Comparison of ENCODE assay signal across 8 cellular contexts in genomic region chr2:219205981-219206441, GRCh38. TPM values are rescaled to one million over a fixed set of nuclear protein-coding genes. Genes with fewer than 3 reads are reported as not detected.
DNase-seq lines count a peak whose midpoint lies in the region; ATAC-seq, FAIRE-seq and TF ChIP-seq lines count a peak whose summit lies in the region.

No MANE protein-coding gene starts in this region.

- peaks cover 6% of the 10 kb centered on the region for H3K79me2 ChIP-seq in astrocyte (ENCODE audit: insufficient read depth, low read length)

- no peak for TF ChIP-seq POLR2A in vagina (IDR thresholded peaks at IDR 0.05)

- peak overlapping the region; percentile 83 for H3K4me2 ChIP-seq in astrocyte (ENCODE audit: low read length)

- in situ Hi-C loops in G401 (cut with HindIII; ENCODE audit: low sequenced_read_pairs): no loop called here

- peaks cover 11% of the 10 kb centered on the region for H3K4me1 Mint-ChIP-seq in astrocyte (ENCODE audit: low read depth, unreplicated experiment)

- intact Hi-C loops in vagina (cut with DNase I): no loop called here

- 11 to 14% methylated on average over 10 of the region's 10 CpGs for WGBS in lung, 2 donors

- H3K36me3 Mint-ChIP-seq in astrocyte (ENCODE audit: low read depth, unreplicated experiment): peaks cover 3% of the 10 kb centered on the region

- no peaks in the 10 kb centered on the region for H3K9me3 Mint-ChIP-seq in astrocyte (ENCODE audit: unreplicated experiment)

- peak overlapping the region; percentile 88 for H3K4me3 Mint-ChIP-seq in astrocyte (ENCODE audit: unreplicated experiment)

- DNase-seq in astrocyte (ENCODE audit: low read depth) (no peak), lung (ENCODE audit: low spot score) (no peak), vagina (ENCODE audit: extremely low spot score in 2 of 2) (no peak), G401 (ENCODE audit: low spot score) (no peak), amniotic stem cell (lab: John Stamatoyannopoulos, UW) (no peak), NCI-H524 treated with DMSO at 0.1 percent for 48 hours (lab: John Stamatoyannopoulos, UW) (no peak)

- ATAC-seq in GM18909 (IDR thresholded peaks at IDR 0.05; ENCODE audit: poor library complexity, unreplicated experiment) (peak; percentile 43), HG03060 (IDR thresholded peaks at IDR 0.05; ENCODE audit: low read depth, unreplicated experiment) (peak; percentile 20), lung (ENCODE audit: insufficient read depth, low FRiP score) (no peak)

- no peaks in the 10 kb centered on the region for H3K9me3 ChIP-seq in astrocyte (ENCODE audit: insufficient read depth, low read depth, low read length)
- no peaks in the 10 kb centered on the region for H3K9me3 ChIP-seq in lung (ENCODE audit: control insufficient read depth in 2 of 2, insufficient read depth in 1 of 2, low read length in 1 of 2)
- no peaks in the 10 kb centered on the region for H3K9me3 ChIP-seq in vagina

- peaks cover 3% of the 10 kb centered on the region for H3K27me3 Mint-ChIP-seq in astrocyte (ENCODE audit: low read depth, unreplicated experiment)

- no peak for FAIRE-seq in astrocyte (lab: Jason Lieb, UNC)

- H3K4me1 ChIP-seq in astrocyte (ENCODE audit: insufficient read depth, low read length) (peaks cover 16% of the 10 kb centered on the region), lung (ENCODE audit: control insufficient read depth in 2 of 2, insufficient read depth in 2 of 2, low read length in 2 of 2) (peaks cover 0 to 10% of the 10 kb centered on the region in 2 donors), vagina (peaks cover 22% of the 10 kb centered on the region)

- no peaks in the 10 kb centered on the region for H3K27me3 ChIP-seq in astrocyte (ENCODE audit: insufficient read depth, low read length)
- H3K27me3 ChIP-seq in lung (ENCODE audit: control insufficient read depth, insufficient read depth): no peaks in the 10 kb centered on the region
- H3K27me3 ChIP-seq in vagina: no peaks in the 10 kb centered on the region

- H3K9ac ChIP-seq in astrocyte (ENCODE audit: low read length): peak overlapping the region; percentile 77

- peak overlapping the region; percentile 35 for H3K27ac ChIP-seq in astrocyte (ENCODE audit: low read depth, low read length)
- peak overlapping the region; percentile 79 to 93 for H3K27ac ChIP-seq in lung (ENCODE audit: low read depth in 1 of 2, low read length in 1 of 2)
- H3K27ac ChIP-seq in vagina: peak overlapping the region; percentile 97

- no peaks in the 10 kb centered on the region for H3K36me3 ChIP-seq in astrocyte (ENCODE audit: insufficient read depth, low read length)
- H3K36me3 ChIP-seq in lung (ENCODE audit: control insufficient read depth in 2 of 2, insufficient read depth in 2 of 2, low read length in 2 of 2): peaks cover 4 to 15% of the 10 kb centered on the region in 2 donors
- peaks cover 0 to 13% of the 10 kb centered on the region in 2 donors for H3K36me3 ChIP-seq in vagina

- TF ChIP-seq CTCF in astrocyte (IDR thresholded peaks at IDR 0.05; ENCODE audit: insufficient read depth, low read depth, low read length) (no peak), lung (IDR thresholded peaks at IDR 0.05; ENCODE audit: control extremely low read depth, extremely low read depth) (no peak), vagina (IDR thresholded peaks at IDR 0.05) (no peak)

- peak overlapping the region; percentile 79 for H3K27ac Mint-ChIP-seq in astrocyte (ENCODE audit: unreplicated experiment)

- peak overlapping the region; percentile 73 for H2AFZ ChIP-seq in astrocyte (ENCODE audit: low read depth, low read length)

- H3K4me3 ChIP-seq in astrocyte (ENCODE audit: insufficient read depth, low read depth, low read length) (peak overlapping the region; percentile 64), lung (peak overlapping the region; percentile 44), vagina (peak overlapping the region; percentile 63 to 79)

- H4K20me1 ChIP-seq in astrocyte (ENCODE audit: insufficient read depth, low read length): peaks cover 15% of the 10 kb centered on the region

RNA-seq across cellular contexts. Expression of gene ZFAND2B, which starts 0.6 kb away (rescaled TPM):
- 20.7 and 24.0 TPM in 2 replicates for total RNA-seq in astrocyte
- 10 to 100 TPM; 28.2 to 41.4 TPM for total RNA-seq in lung
- 10 to 100 TPM; 37.7 to 45.1 TPM for polyA plus RNA-seq in lung
- 52.1 TPM for total RNA-seq in vagina
- total RNA-seq in G401 (2014; rRNA removed; shearing (Covaris generic)): 24.8 and 26.9 TPM in 2 replicates

RNA-seq across cellular contexts. Expression of gene ABCB6, which starts 12.7 kb away (rescaled TPM):
- total RNA-seq in astrocyte: 12.5 and 13.2 TPM in 2 replicates
- 10 to 100 TPM; 17.2 to 40.4 TPM for total RNA-seq in lung
- 10 to 100 TPM; 27.7 to 49.4 TPM for polyA plus RNA-seq in lung
- total RNA-seq in vagina: 23.8 TPM
- 14.1 and 21.5 TPM in 2 replicates for total RNA-seq in G401 (2014; rRNA removed; shearing (Covaris generic))

RNA-seq across cellular contexts. Expression of gene ATG9A, which starts 23.4 kb away (rescaled TPM):
- 48.8 and 57.0 TPM in 2 replicates for total RNA-seq in astrocyte
- 10 to 100 TPM; 49.1 TPM for total RNA-seq in lung
- 10 to 100 TPM; 22.5 to 36.1 TPM for polyA plus RNA-seq in lung
- 62.4 TPM for total RNA-seq in vagina
- total RNA-seq in G401 (2014; rRNA removed; shearing (Covaris generic)): 24.6 and 26.6 TPM in 2 replicates

RNA-seq across cellular contexts. Expression of gene ANKZF1, which starts 23.6 kb away (rescaled TPM):
- total RNA-seq in astrocyte (41.6 and 43.8 TPM in 2 replicates), lung (100 to 1,000 TPM in 1 of 2 donors, 10 to 100 TPM in 1; 40.1 to 101 TPM), vagina (98.7 TPM)
- 10 to 100 TPM; 22.3 to 28.4 TPM for polyA plus RNA-seq in lung
- 14.2 and 17.5 TPM in 2 replicates for total RNA-seq in G401 (2014; rRNA removed; shearing (Covaris generic))

RNA-seq across cellular contexts. Expression of gene RETREG2, which starts 27.9 kb away (rescaled TPM):
- 54.8 and 55.2 TPM in 2 replicates for total RNA-seq in astrocyte
- 10 to 100 TPM; 42.1 to 80.6 TPM for total RNA-seq in lung
- 10 to 100 TPM; 46.8 to 56.6 TPM for polyA plus RNA-seq in lung
- 43.7 TPM for total RNA-seq in vagina
- 55.4 and 64.6 TPM in 2 replicates for total RNA-seq in G401 (2014; rRNA removed; shearing (Covaris generic))

Comparison
In these comparisons a context has a peak if more than half of its experiments do, and no peak if none do; other contexts are left out.
1. H3K27ac ChIP-seq: peak in every context shown above with its lines; median percentile 97 in vagina; 86 in lung; 35 in astrocyte.